ENCODE assay signal across 1 cellular context in the genomic region with DNA sequence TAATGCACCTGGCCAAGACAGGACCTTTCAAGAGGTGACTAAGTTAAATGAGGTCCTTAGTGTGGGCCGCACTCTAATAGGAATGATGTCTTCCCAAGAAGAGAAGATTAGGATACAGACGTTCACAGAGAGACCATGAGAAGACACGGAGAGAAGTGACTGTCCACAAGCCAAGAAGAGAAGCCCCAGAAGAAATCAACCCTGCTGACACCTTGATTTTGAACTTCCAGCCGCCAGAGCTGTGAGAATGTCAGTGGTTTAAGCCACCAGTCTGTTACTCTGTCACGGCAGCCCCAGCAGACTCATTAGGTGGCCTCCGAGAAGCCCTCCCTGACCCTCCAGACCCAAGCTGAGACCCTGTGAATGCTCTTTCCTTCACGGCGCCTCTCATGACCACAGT.
TF ChIP-seq lines count a peak whose summit lies in the region.

No MANE protein-coding gene starts in this region.

TF ChIP-seq in GM12878, 131 proteins besides CTCF, POLR2A, EP300 and RAD21:
- TF ChIP-seq, protein P1, sequence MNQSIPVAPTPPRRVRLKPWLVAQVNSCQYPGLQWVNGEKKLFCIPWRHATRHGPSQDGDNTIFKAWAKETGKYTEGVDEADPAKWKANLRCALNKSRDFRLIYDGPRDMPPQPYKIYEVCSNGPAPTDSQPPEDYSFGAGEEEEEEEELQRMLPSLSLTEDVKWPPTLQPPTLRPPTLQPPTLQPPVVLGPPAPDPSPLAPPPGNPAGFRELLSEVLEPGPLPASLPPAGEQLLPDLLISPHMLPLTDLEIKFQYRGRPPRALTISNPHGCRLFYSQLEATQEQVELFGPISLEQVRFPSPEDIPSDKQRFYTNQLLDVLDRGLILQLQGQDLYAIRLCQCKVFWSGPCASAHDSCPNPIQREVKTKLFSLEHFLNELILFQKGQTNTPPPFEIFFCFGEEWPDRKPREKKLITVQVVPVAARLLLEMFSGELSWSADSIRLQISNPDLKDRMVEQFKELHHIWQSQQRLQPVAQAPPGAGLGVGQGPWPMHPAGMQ (IDR thresholded peaks at IDR 0.05; ENCODE audit: borderline replicate concordance): no peak
- no peak for TF ChIP-seq FOS (IDR thresholded peaks at IDR 0.05; ENCODE audit: borderline replicate concordance, extremely low read depth, insufficient read length)
- no peak for TF ChIP-seq RUNX3 (IDR thresholded peaks at IDR 0.05; ENCODE audit: low read length)
- TF ChIP-seq, protein P2, sequence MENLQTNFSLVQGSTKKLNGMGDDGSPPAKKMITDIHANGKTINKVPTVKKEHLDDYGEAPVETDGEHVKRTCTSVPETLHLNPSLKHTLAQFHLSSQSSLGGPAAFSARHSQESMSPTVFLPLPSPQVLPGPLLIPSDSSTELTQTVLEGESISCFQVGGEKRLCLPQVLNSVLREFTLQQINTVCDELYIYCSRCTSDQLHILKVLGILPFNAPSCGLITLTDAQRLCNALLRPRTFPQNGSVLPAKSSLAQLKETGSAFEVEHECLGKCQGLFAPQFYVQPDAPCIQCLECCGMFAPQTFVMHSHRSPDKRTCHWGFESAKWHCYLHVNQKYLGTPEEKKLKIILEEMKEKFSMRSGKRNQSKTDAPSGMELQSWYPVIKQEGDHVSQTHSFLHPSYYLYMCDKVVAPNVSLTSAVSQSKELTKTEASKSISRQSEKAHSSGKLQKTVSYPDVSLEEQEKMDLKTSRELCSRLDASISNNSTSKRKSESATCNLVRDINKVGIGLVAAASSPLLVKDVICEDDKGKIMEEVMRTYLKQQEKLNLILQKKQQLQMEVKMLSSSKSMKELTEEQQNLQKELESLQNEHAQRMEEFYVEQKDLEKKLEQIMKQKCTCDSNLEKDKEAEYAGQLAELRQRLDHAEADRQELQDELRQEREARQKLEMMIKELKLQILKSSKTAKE (IDR thresholded peaks at IDR 0.05; ENCODE audit: low read depth, poor library complexity, severe bottlenecking): no peak
- TF ChIP-seq, protein P3, sequence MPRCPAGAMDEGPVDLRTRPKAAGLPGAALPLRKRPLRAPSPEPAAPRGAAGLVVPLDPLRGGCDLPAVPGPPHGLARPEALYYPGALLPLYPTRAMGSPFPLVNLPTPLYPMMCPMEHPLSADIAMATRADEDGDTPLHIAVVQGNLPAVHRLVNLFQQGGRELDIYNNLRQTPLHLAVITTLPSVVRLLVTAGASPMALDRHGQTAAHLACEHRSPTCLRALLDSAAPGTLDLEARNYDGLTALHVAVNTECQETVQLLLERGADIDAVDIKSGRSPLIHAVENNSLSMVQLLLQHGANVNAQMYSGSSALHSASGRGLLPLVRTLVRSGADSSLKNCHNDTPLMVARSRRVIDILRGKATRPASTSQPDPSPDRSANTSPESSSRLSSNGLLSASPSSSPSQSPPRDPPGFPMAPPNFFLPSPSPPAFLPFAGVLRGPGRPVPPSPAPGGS (IDR thresholded peaks at IDR 0.05; ENCODE audit: borderline replicate concordance, insufficient read depth, low read depth, low read length, poor library complexity, severe bottlenecking): no peak
- TF ChIP-seq, protein P4, sequence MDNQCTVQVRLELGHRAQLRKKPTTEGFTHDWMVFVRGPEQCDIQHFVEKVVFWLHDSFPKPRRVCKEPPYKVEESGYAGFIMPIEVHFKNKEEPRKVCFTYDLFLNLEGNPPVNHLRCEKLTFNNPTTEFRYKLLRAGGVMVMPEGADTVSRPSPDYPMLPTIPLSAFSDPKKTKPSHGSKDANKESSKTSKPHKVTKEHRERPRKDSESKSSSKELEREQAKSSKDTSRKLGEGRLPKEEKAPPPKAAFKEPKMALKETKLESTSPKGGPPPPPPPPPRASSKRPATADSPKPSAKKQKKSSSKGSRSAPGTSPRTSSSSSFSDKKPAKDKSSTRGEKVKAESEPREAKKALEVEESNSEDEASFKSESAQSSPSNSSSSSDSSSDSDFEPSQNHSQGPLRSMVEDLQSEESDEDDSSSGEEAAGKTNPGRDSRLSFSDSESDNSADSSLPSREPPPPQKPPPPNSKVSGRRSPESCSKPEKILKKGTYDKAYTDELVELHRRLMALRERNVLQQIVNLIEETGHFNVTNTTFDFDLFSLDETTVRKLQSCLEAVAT (IDR thresholded peaks at IDR 0.05): no peak
- no peak for TF ChIP-seq MEF2B (IDR thresholded peaks at IDR 0.05; ENCODE audit: partially characterized antibody, poor library complexity, severe bottlenecking)
- TF ChIP-seq WRNIP1 (IDR thresholded peaks at IDR 0.05; ENCODE audit: borderline replicate concordance, low read depth, low read length): no peak
- TF ChIP-seq, protein P5, sequence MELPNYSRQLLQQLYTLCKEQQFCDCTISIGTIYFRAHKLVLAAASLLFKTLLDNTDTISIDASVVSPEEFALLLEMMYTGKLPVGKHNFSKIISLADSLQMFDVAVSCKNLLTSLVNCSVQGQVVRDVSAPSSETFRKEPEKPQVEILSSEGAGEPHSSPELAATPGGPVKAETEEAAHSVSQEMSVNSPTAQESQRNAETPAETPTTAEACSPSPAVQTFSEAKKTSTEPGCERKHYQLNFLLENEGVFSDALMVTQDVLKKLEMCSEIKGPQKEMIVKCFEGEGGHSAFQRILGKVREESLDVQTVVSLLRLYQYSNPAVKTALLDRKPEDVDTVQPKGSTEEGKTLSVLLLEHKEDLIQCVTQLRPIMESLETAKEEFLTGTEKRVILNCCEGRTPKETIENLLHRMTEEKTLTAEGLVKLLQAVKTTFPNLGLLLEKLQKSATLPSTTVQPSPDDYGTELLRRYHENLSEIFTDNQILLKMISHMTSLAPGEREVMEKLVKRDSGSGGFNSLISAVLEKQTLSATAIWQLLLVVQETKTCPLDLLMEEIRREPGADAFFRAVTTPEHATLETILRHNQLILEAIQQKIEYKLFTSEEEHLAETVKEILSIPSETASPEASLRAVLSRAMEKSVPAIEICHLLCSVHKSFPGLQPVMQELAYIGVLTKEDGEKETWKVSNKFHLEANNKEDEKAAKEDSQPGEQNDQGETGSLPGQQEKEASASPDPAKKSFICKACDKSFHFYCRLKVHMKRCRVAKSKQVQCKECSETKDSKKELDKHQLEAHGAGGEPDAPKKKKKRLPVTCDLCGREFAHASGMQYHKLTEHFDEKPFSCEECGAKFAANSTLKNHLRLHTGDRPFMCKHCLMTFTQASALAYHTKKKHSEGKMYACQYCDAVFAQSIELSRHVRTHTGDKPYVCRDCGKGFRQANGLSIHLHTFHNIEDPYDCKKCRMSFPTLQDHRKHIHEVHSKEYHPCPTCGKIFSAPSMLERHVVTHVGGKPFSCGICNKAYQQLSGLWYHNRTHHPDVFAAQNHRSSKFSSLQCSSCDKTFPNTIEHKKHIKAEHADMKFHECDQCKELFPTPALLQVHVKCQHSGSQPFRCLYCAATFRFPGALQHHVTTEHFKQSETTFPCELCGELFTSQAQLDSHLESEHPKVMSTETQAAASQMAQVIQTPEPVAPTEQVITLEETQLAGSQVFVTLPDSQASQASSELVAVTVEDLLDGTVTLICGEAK (IDR thresholded peaks at IDR 0.05; ENCODE audit: borderline replicate concordance): no peak
